Comparison of ENCODE assay signal across 25 cellular contexts in the genomic region with DNA sequence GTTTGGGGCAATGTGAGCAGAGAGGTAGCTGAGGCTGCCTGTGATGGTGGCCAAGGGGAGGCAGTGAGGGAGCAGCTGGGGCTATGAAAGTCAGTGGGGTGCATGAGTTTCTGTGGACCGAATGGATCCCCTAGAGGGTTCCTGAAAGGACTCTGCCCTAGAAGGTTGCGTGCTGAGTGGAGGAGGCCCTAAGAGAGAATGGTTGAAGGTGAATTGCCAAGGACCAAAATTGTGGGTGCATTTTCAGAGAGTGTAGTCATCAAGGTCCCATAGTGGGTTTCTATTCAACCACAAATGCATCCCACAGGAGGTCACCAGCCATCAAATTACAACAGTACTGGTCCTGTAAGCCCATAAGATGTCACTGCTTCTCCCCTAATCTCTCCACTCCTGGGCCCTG.
"Had no signal": no experiment of that assay in that cellular context is flagged by ENCODE, and none has a peak within 500 bp of the region (broad histone marks: within the 10 kb centered on the region; RNA-seq: fewer than 3 reads in every experiment).

No MANE protein-coding gene starts in this region.

- H3K4me1 Mint-ChIP-seq: endodermal cell, memory B cell, neural progenitor cell had no signal

- H3K9me3 Mint-ChIP-seq: dendritic cell treated with granulocyte-macrophage colony-stimulating factor and Interleukin-4, amounts not matched to agents 40 ng/mL and 50 ng/mL, for 4 days; neural progenitor cell had no signal

- DNase-seq: colonic mucosa; effector CD8-positive, alpha-beta T cell; endodermal cell; foreskin keratinocyte; heart left ventricle; kidney; psoas muscle; right cardiac atrium; sigmoid colon; spleen; stimulated activated naive CD4-positive, alpha-beta T cell treated with Interleukin-2 at 50 U/mL for 16 hours; transverse colon; upper lobe of right lung; uterus had no signal

- H3K9me3 ChIP-seq: colonic mucosa, sigmoid colon, suprapubic skin, transverse colon, upper lobe of right lung, uterus had no signal

- H3K4me3 ChIP-seq: colonic mucosa, gastroesophageal sphincter, heart left ventricle, hepatocyte, lung, neural progenitor cell, psoas muscle, sigmoid colon, spleen, suprapubic skin, transverse colon, upper lobe of right lung, uterus had no signal

- H3K4me3 Mint-ChIP-seq: dendritic cell treated with granulocyte-macrophage colony-stimulating factor and Interleukin-4, amounts not matched to agents 40 ng/mL and 50 ng/mL, for 4 days; endodermal cell; memory B cell; natural killer cell treated with Interleukin-12 subunit alpha and Interleukin-12 subunit beta and Interleukin-15 and Interleukin-18, amount 100 ng/mL, for 72 hours; neural progenitor cell had no signal

- H3K27ac ChIP-seq: colonic mucosa, epithelial cell of prostate, foreskin keratinocyte, gastroesophageal sphincter, heart left ventricle, hepatocyte, neural progenitor cell, psoas muscle, sigmoid colon, spleen, suprapubic skin, transverse colon, upper lobe of right lung, uterus had no signal

- H3K27ac Mint-ChIP-seq: dendritic cell treated with granulocyte-macrophage colony-stimulating factor and Interleukin-4, amounts not matched to agents 40 ng/mL and 50 ng/mL, for 4 days; endodermal cell; memory B cell; natural killer cell treated with Interleukin-12 subunit alpha and Interleukin-12 subunit beta and Interleukin-15 and Interleukin-18, amount 100 ng/mL, for 72 hours; neural progenitor cell had no signal

- H3K27me3 ChIP-seq: colonic mucosa, foreskin keratinocyte, gastroesophageal sphincter, heart left ventricle, hepatocyte, neural progenitor cell, sigmoid colon, transverse colon, upper lobe of right lung, uterus had no signal

- ATAC-seq: esophagus mucosa; foreskin keratinocyte; gastroesophageal sphincter; heart left ventricle; left lobe of liver; natural killer cell treated with Interleukin-12 subunit alpha and Interleukin-12 subunit beta and Interleukin-15 and Interleukin-18, amount 100 ng/mL, for 72 hours; psoas muscle; right cardiac atrium; upper lobe of right lung had no signal

- H3K4me1 ChIP-seq: colonic mucosa, foreskin keratinocyte, gastroesophageal sphincter, heart left ventricle, neural progenitor cell, psoas muscle, sigmoid colon, spleen, suprapubic skin, transverse colon, upper lobe of right lung, uterus had no signal

- H3K36me3 Mint-ChIP-seq: memory B cell; natural killer cell treated with Interleukin-12 subunit alpha and Interleukin-12 subunit beta and Interleukin-15 and Interleukin-18, amount 100 ng/mL, for 72 hours; neural progenitor cell had no signal

- H3K36me3 ChIP-seq: colonic mucosa, gastroesophageal sphincter, heart left ventricle, neural progenitor cell, sigmoid colon, spleen, suprapubic skin, transverse colon, upper lobe of right lung, uterus had no signal
